10 cellular contexts compared by ENCODE assay signal in the genomic region with DNA sequence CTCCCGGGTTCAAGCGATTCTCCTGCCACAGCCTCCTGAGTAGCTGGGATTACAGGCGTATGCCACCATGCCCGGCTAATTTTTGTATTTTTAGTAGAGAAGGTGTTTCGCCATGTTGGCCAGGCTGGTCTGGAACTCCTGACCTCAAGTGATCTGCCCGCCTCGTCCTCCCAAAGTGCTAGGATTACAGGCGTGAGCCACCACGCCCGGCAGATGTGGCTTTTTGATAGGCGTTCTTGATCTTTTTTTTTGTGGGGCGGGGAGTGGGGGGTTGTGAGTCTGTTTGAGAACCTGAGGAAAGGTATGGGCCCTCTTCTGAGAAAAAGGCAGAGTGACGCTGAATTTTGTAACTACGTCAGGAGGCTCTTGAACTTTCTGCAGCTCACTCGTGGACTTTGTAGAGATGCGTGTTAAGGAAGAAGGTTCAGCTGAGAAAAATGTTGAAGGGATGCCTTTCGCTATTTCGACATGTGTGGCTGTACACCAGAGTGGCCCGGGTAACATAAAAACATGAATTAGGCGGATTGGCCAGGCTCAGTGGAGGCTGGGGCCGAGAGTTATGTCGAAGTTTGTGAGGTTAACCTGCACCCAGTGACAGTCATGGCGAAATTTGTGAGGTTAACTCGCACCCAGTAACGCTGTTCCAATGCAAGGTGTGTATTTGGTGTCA. TPM values are rescaled to one million over a fixed set of nuclear protein-coding genes. Genes with fewer than 3 reads are reported as not detected.
DNase-seq lines count a peak whose midpoint lies in the region; ATAC-seq, FAIRE-seq and TF ChIP-seq lines count a peak whose summit lies in the region.
"Not testable (repeated sequence)": the region's sequence is repeated elsewhere in the genome, so short reads cannot be mapped to it uniquely, and the experiment has no call there.
"Had no signal": no experiment of that assay in that cellular context is flagged by ENCODE, and none has a peak within 500 bp of the region (broad histone marks: within the 10 kb centered on the region; RNA-seq: fewer than 3 reads in every experiment).

No MANE protein-coding gene starts in this region.

- peaks cover 16% of the 10 kb centered on the region for H3K36me3 ChIP-seq in NT2/D1 (ENCODE audit: insufficient read depth, insufficient read length, low read length)
- H3K36me3 ChIP-seq in mucosa of descending colon (ENCODE audit: low read depth) = not testable (repeated sequence)

- peaks cover 18% of the 10 kb centered on the region for H3K4me1 ChIP-seq in A549
- H3K4me1 ChIP-seq in NT2/D1 (ENCODE audit: insufficient read depth, insufficient read length) = peaks cover 15% of the 10 kb centered on the region
- peaks cover 33% of the 10 kb centered on the region for H3K4me1 ChIP-seq in mucosa of descending colon (ENCODE audit: low read depth)

- H3K27me3 ChIP-seq in NT2/D1 (ENCODE audit: insufficient read depth, insufficient read length) = not testable (repeated sequence)

- not testable (repeated sequence) for H3K27me3 Mint-ChIP-seq in activated CD4-positive, alpha-beta memory T cell treated with anti-CD3 and anti-CD28 coated beads, Interleukin-2, amount 10 ng/mL, durations not matched to agents 7 days and 5 days; brain

- H3K4me3 ChIP-seq in A549 = peak overlapping the region; percentile 55; the same call in 2 of the 3 replicates
- not testable (repeated sequence) for H3K4me3 ChIP-seq in NT2/D1 (ENCODE audit: insufficient read length, low read depth); mucosa of descending colon
- peak overlapping the region; percentile 64 for H3K4me3 ChIP-seq in fibroblast of the aortic adventitia (ENCODE audit: low read depth, low read length)
- H3K4me3 ChIP-seq in skeletal muscle cell (ENCODE audit: low read depth, low read length) = peak overlapping the region; percentile 53

- 88% methylated on average over 25 of the region's 25 CpGs for whole genome bisulfite sequencing in A549 (ENCODE audit: missing lambda C conversion rate)

- H3K9me3 ChIP-seq in A549; NT2/D1 (ENCODE audit: insufficient read depth, low read length); mucosa of descending colon: not testable (repeated sequence)

- intact Hi-C loops in mucosa of descending colon (cut with DNase I, micrococcal nuclease) = not testable (repeated sequence)

- H3K36me3 Mint-ChIP-seq in activated CD4-positive, alpha-beta memory T cell treated with anti-CD3 and anti-CD28 coated beads, Interleukin-2, amount 10 ng/mL, durations not matched to agents 7 days and 5 days (ENCODE audit: low read depth) = peaks cover 13% of the 10 kb centered on the region
- H3K36me3 Mint-ChIP-seq in brain = not testable (repeated sequence)

- POLR2A ChIA-PET in A549 (lab: Yijun Ruan, JAX) = not testable (repeated sequence)
- POLR2A ChIA-PET in activated CD4-positive, alpha-beta memory T cell treated with anti-CD3 and anti-CD28 coated beads, Interleukin-2, amount 10 ng/mL, durations not matched to agents 7 days and 5 days (lab: Charles Lee) = interaction anchor here (2.6 kb wide), 1 partner anchor 19 kb away, joined by 21 read pairs; a partner anchor contains a TSS

- peak overlapping the region; percentile 62 for H3K27ac Mint-ChIP-seq in activated CD4-positive, alpha-beta memory T cell treated with anti-CD3 and anti-CD28 coated beads, Interleukin-2, amount 10 ng/mL, durations not matched to agents 7 days and 5 days
- peak overlapping the region in 4 of 5 experiments; percentile 51 to 78 (median 74) for H3K27ac Mint-ChIP-seq in brain

- CTCF ChIA-PET in A549 (lab: Yijun Ruan, JAX); activated CD4-positive, alpha-beta memory T cell treated with anti-CD3 and anti-CD28 coated beads, Interleukin-2, amount 10 ng/mL, durations not matched to agents 7 days and 5 days (lab: Charles Lee): not testable (repeated sequence)

- not testable (repeated sequence) for DNase-seq in A549 (ENCODE audit: low read depth in 1 of 2, low spot score in 1 of 2); GM12891 (ENCODE audit: insufficient read length, low spot score); NT2/D1 (ENCODE audit: low read depth, low spot score); activated CD4-positive, alpha-beta memory T cell treated with anti-CD3 and anti-CD28 coated beads, Interleukin-2, amount 10 ng/mL, durations not matched to agents 7 days and 5 days; fibroblast of the aortic adventitia (ENCODE audit: low read depth); skeletal muscle cell (ENCODE audit: low read depth)
- DNase-seq in mucosa of descending colon = peak in 2 of 3 donors; percentile 6 to 40

- peak overlapping the region; percentile 82 for H3K4me3 Mint-ChIP-seq in activated CD4-positive, alpha-beta memory T cell treated with anti-CD3 and anti-CD28 coated beads, Interleukin-2, amount 10 ng/mL, durations not matched to agents 7 days and 5 days
- H3K4me3 Mint-ChIP-seq in brain = peak overlapping the region; percentile 83 to 93 (median 91)

- H3K27ac ChIP-seq in A549 = not testable (repeated sequence)

- not testable (repeated sequence) for ATAC-seq in A549, mucosa of descending colon

- not testable (repeated sequence) for TF ChIP-seq EP300 in A549 (IDR thresholded peaks at IDR 0.05)

- not testable (repeated sequence) for TF ChIP-seq CTCF in A549 (IDR thresholded peaks at IDR 0.05); brain (conservative IDR thresholded peaks at IDR 0.05); fibroblast of the aortic adventitia (IDR thresholded peaks at IDR 0.05; ENCODE audit: insufficient read depth, low read length); mucosa of descending colon (IDR thresholded peaks at IDR 0.05)

- not testable (repeated sequence) for H3K9me3 Mint-ChIP-seq in activated CD4-positive, alpha-beta memory T cell treated with anti-CD3 and anti-CD28 coated beads, Interleukin-2, amount 10 ng/mL, durations not matched to agents 7 days and 5 days; brain

- peaks cover 38% of the 10 kb centered on the region for H3K4me1 Mint-ChIP-seq in activated CD4-positive, alpha-beta memory T cell treated with anti-CD3 and anti-CD28 coated beads, Interleukin-2, amount 10 ng/mL, durations not matched to agents 7 days and 5 days
- H3K4me1 Mint-ChIP-seq in brain = peaks cover 55% of the 10 kb centered on the region

- H3K4me2 ChIP-seq in A549 = peak overlapping the region; percentile 93

- not testable (repeated sequence) for TF ChIP-seq POLR2A in A549 (IDR thresholded peaks at IDR 0.05; ENCODE audit: low read length); GM12891 (IDR thresholded peaks at IDR 0.05; ENCODE audit: low read depth, low read length)

- FAIRE-seq in A549 (lab: Jason Lieb, UNC) = not testable (repeated sequence)
- peak; percentile 31 for FAIRE-seq in GM12891 (lab: Jason Lieb, UNC)

- not testable (repeated sequence) for TF ChIP-seq RAD21 in A549 (conservative IDR thresholded peaks at IDR 0.05 in 1 of 2, IDR thresholded peaks at IDR 0.05 in 1 of 2)

- peak overlapping the region; percentile 45 for H3K9ac ChIP-seq in NT2/D1 (ENCODE audit: insufficient read length, low read depth)

RNA-seq across cellular contexts. Expression of a gene that starts 1.5 kb away (rescaled TPM):
- polyA plus RNA-seq in A549 (2011; rRNA removed) = 29.7 and 38.1 TPM in 2 replicates
- 11.2 and 18.2 TPM in 2 replicates for polyA plus RNA-seq in A549 (2012; cell fraction: cytosol; rRNA removed)
- polyA plus RNA-seq in A549 (2012; cell fraction: nucleus; rRNA removed) = 19.4 and 19.5 TPM in 2 replicates
- polyA plus RNA-seq in A549 (2017; fragmentation: RNase III; extraction: RNeasy Plus Mini Kit Qiagen cat#74134 plus additional on column Dnase treatment) = 17.3 to 17.8 TPM (median 17.7 TPM) in 3 replicates
- 19.6 and 20.5 TPM in 2 replicates for polyA minus RNA-seq in A549 (2011; rRNA and poly(A)+ RNA removed)
- polyA plus RNA-seq in GM12891 (2012; ENCODE audit: low read depth, missing spikeins) = 12.6 TPM
- 10 to 100 TPM; 43.5 to 45.2 TPM for total RNA-seq in activated CD4-positive, alpha-beta memory T cell treated with anti-CD3 and anti-CD28 coated beads, Interleukin-2, amount 10 ng/mL, durations not matched to agents 7 days and 5 days
- polyA plus RNA-seq in brain (ENCODE audit: insufficient read depth, low read depth, low replicate concordance) = 22.3 TPM
- total RNA-seq in fibroblast of the aortic adventitia (ENCODE audit: low replicate concordance) = 27.9 and 29.9 TPM in 2 replicates
- 10 to 100 TPM; 73.3 to 79.6 (median 79.3) TPM for total RNA-seq in mucosa of descending colon

RNA-seq across cellular contexts. Expression of a gene that starts 8.1 kb away (rescaled TPM):
- not detected in 2 replicates for polyA plus RNA-seq in A549 (2011; rRNA removed)
- polyA plus RNA-seq in A549 (2012; cell fraction: cytosol; rRNA removed) = not detected in 2 replicates
- polyA plus RNA-seq in A549 (2012; cell fraction: nucleus; rRNA removed) = not detected in 2 replicates
- not detected in 3 replicates for polyA plus RNA-seq in A549 (2017; fragmentation: RNase III; extraction: RNeasy Plus Mini Kit Qiagen cat#74134 plus additional on column Dnase treatment)
- not detected in 2 replicates for polyA minus RNA-seq in A549 (2011; rRNA and poly(A)+ RNA removed)
- 2.6 TPM for polyA plus RNA-seq in GM12891 (2012; ENCODE audit: low read depth, missing spikeins)
- under 1 TPM in 1 of 2 experiments, not detected in 1; 0.23 TPM for total RNA-seq in activated CD4-positive, alpha-beta memory T cell treated with anti-CD3 and anti-CD28 coated beads, Interleukin-2, amount 10 ng/mL, durations not matched to agents 7 days and 5 days
- polyA plus RNA-seq in brain (ENCODE audit: insufficient read depth, low read depth, low replicate concordance) = not detected
- not detected in 2 replicates for total RNA-seq in fibroblast of the aortic adventitia (ENCODE audit: low replicate concordance)
- total RNA-seq in mucosa of descending colon = 1 to 10 TPM in 1 of 3 donors, under 1 TPM in 1, not detected in 1; 0.89 to 1.2 TPM
- total RNA-seq: HT1080, renal cortical epithelial cell had no signal

RNA-seq across cellular contexts. Expression of a gene that starts 19.1 kb away (rescaled TPM):
- polyA plus RNA-seq in A549 (2011; rRNA removed) (5.2 and 6.6 TPM in 2 replicates), A549 (2017; fragmentation: RNase III; extraction: RNeasy Plus Mini Kit Qiagen cat#74134 plus additional on column Dnase treatment) (21.7 to 28.8 TPM (median 27.7 TPM) in 3 replicates), brain (ENCODE audit: insufficient read depth, low read depth, low replicate concordance) (18.9 TPM)
- 22.2 and 28.7 TPM in 2 replicates for polyA plus RNA-seq in A549 (2012; cell fraction: cytosol; rRNA removed)
- polyA plus RNA-seq in A549 (2012; cell fraction: nucleus; rRNA removed) = 173 and 198 TPM in 2 replicates
- polyA minus RNA-seq in A549 (2011; rRNA and poly(A)+ RNA removed) = 6.9 and 9.6 TPM in 2 replicates
- 14.2 TPM for polyA plus RNA-seq in GM12891 (2012; ENCODE audit: low read depth, missing spikeins)
- 10 to 100 TPM; 51.6 to 55.5 TPM for total RNA-seq in activated CD4-positive, alpha-beta memory T cell treated with anti-CD3 and anti-CD28 coated beads, Interleukin-2, amount 10 ng/mL, durations not matched to agents 7 days and 5 days
- total RNA-seq in fibroblast of the aortic adventitia (ENCODE audit: low replicate concordance) (59.9 and 74.3 TPM in 2 replicates), mucosa of descending colon (10 to 100 TPM; 33.6 to 51.2 (median 38.4) TPM)

RNA-seq across cellular contexts. Expression of a gene that starts 25.6 kb away (rescaled TPM):
- polyA plus RNA-seq in A549 (2011; rRNA removed) (9.4 and 14.7 TPM in 2 replicates), A549 (2017; fragmentation: RNase III; extraction: RNeasy Plus Mini Kit Qiagen cat#74134 plus additional on column Dnase treatment) (152 to 153 TPM (median 153 TPM) in 3 replicates), brain (ENCODE audit: insufficient read depth, low read depth, low replicate concordance) (403 TPM)
- 93.2 and 106 TPM in 2 replicates for polyA plus RNA-seq in A549 (2012; cell fraction: cytosol; rRNA removed)
- 111 and 115 TPM in 2 replicates for polyA plus RNA-seq in A549 (2012; cell fraction: nucleus; rRNA removed)
- 15.8 and 32.8 TPM in 2 replicates for polyA minus RNA-seq in A549 (2011; rRNA and poly(A)+ RNA removed)
- polyA plus RNA-seq in GM12891 (2012; ENCODE audit: low read depth, missing spikeins) = 103 TPM
- 100 to 1,000 TPM; 112 to 125 TPM for total RNA-seq in activated CD4-positive, alpha-beta memory T cell treated with anti-CD3 and anti-CD28 coated beads, Interleukin-2, amount 10 ng/mL, durations not matched to agents 7 days and 5 days
- total RNA-seq in fibroblast of the aortic adventitia (ENCODE audit: low replicate concordance) (5.3 and 48.9 TPM in 2 replicates), mucosa of descending colon (100 to 1,000 TPM; 171 to 261 (median 201) TPM)
